ENCODE assay signal across 2 cellular contexts in the genomic region with DNA sequence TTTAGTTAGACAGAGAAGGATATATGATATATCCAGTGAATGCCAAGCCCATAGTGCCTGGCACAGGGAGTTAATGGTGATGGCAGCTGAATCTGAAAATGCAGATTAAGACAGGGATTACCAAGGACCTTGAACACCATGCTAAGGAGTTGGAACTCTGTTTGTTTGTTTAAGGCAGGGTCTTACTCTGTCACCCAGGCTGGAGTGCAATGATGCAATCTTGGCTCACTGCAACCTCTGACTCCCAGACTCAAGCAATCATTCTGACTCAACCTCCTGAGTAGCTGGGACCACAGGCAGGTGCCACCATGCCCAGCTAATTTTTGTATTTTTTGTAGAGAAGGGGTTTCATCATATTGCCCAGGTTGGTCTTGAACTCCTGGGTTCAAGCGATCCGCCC.
TF ChIP-seq lines count a peak whose summit lies in the region.

No MANE protein-coding gene starts in this region.

TF ChIP-seq in HEK293, 187 proteins besides CTCF, POLR2A, EP300 and RAD21 (continued from another document):
- TF ChIP-seq ZNF433 (tag by site-specific recombination; IDR thresholded peaks at IDR 0.05; ENCODE audit: low read depth) (no peak), ZFP41 (tag by site-specific recombination; IDR thresholded peaks at IDR 0.05; ENCODE audit: borderline replicate concordance) (no peak), SETDB1 (IDR thresholded peaks at IDR 0.05; ENCODE audit: insufficient read length, low read length) (peak; percentile 20), ZNF2 (tag by site-specific recombination; IDR thresholded peaks at IDR 0.05) (no peak), ZNF324 (tag by site-specific recombination; IDR thresholded peaks at IDR 0.05) (no peak), ZNF76 (tag by site-specific recombination; IDR thresholded peaks at IDR 0.05; ENCODE audit: borderline replicate concordance, low read depth) (no peak)
- TF ChIP-seq, protein P1, sequence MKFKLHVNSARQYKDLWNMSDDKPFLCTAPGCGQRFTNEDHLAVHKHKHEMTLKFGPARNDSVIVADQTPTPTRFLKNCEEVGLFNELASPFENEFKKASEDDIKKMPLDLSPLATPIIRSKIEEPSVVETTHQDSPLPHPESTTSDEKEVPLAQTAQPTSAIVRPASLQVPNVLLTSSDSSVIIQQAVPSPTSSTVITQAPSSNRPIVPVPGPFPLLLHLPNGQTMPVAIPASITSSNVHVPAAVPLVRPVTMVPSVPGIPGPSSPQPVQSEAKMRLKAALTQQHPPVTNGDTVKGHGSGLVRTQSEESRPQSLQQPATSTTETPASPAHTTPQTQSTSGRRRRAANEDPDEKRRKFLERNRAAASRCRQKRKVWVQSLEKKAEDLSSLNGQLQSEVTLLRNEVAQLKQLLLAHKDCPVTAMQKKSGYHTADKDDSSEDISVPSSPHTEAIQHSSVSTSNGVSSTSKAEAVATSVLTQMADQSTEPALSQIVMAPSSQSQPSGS (tag by site-specific recombination; IDR thresholded peaks at IDR 0.05; ENCODE audit: low read depth), result peak; percentile 47; the same call in 1 of the 2 replicates

TF ChIP-seq in HepG2, 621 proteins besides CTCF, POLR2A, EP300 and RAD21 (continued from another document):
- TF ChIP-seq, protein P2, sequence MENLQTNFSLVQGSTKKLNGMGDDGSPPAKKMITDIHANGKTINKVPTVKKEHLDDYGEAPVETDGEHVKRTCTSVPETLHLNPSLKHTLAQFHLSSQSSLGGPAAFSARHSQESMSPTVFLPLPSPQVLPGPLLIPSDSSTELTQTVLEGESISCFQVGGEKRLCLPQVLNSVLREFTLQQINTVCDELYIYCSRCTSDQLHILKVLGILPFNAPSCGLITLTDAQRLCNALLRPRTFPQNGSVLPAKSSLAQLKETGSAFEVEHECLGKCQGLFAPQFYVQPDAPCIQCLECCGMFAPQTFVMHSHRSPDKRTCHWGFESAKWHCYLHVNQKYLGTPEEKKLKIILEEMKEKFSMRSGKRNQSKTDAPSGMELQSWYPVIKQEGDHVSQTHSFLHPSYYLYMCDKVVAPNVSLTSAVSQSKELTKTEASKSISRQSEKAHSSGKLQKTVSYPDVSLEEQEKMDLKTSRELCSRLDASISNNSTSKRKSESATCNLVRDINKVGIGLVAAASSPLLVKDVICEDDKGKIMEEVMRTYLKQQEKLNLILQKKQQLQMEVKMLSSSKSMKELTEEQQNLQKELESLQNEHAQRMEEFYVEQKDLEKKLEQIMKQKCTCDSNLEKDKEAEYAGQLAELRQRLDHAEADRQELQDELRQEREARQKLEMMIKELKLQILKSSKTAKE (CRISPR knock-in tag; IDR thresholded peaks at IDR 0.05; ENCODE audit: borderline replicate concordance), result peak; percentile 23; the same call in 1 of the 2 replicates
- no peak for TF ChIP-seq FOXP1 (IDR thresholded peaks at IDR 0.05)
- TF ChIP-seq FOXP1 (CRISPR knock-in tag; IDR thresholded peaks at IDR 0.05), result peak; percentile 39; the same call in 1 of the 2 replicates
- peak; percentile 43; the same call in 1 of the 2 replicates for TF ChIP-seq HDAC2 (CRISPR knock-in tag; IDR thresholded peaks at IDR 0.05)
- TF ChIP-seq SOX5 (CRISPR knock-in tag; IDR thresholded peaks at IDR 0.05; ENCODE audit: borderline replicate concordance), result peak; percentile 27; the same call in 1 of the 2 replicates
- TF ChIP-seq GABPB1 (CRISPR knock-in tag; IDR thresholded peaks at IDR 0.05), result peak; percentile 28; the same call in 1 of the 2 replicates
- TF ChIP-seq, protein P3, sequence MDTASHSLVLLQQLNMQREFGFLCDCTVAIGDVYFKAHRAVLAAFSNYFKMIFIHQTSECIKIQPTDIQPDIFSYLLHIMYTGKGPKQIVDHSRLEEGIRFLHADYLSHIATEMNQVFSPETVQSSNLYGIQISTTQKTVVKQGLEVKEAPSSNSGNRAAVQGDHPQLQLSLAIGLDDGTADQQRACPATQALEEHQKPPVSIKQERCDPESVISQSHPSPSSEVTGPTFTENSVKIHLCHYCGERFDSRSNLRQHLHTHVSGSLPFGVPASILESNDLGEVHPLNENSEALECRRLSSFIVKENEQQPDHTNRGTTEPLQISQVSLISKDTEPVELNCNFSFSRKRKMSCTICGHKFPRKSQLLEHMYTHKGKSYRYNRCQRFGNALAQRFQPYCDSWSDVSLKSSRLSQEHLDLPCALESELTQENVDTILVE (CRISPR knock-in tag; IDR thresholded peaks at IDR 0.05), result 0 out of 2 replicates have a peak, but pooled peaks have one; percentile 31
- TF ChIP-seq ZNF224 (CRISPR knock-in tag; IDR thresholded peaks at IDR 0.05), result no peak
- no peak for TF ChIP-seq SOX13 (IDR thresholded peaks at IDR 0.05)
- peak in 1 of 2 experiments; percentile 41; a peak in 2 of 4 replicates for TF ChIP-seq SOX13 (CRISPR knock-in tag; conservative IDR thresholded peaks at IDR 0.05 in 1 of 2, IDR thresholded peaks at IDR 0.05 in 1 of 2)
- TF ChIP-seq, protein P4, sequence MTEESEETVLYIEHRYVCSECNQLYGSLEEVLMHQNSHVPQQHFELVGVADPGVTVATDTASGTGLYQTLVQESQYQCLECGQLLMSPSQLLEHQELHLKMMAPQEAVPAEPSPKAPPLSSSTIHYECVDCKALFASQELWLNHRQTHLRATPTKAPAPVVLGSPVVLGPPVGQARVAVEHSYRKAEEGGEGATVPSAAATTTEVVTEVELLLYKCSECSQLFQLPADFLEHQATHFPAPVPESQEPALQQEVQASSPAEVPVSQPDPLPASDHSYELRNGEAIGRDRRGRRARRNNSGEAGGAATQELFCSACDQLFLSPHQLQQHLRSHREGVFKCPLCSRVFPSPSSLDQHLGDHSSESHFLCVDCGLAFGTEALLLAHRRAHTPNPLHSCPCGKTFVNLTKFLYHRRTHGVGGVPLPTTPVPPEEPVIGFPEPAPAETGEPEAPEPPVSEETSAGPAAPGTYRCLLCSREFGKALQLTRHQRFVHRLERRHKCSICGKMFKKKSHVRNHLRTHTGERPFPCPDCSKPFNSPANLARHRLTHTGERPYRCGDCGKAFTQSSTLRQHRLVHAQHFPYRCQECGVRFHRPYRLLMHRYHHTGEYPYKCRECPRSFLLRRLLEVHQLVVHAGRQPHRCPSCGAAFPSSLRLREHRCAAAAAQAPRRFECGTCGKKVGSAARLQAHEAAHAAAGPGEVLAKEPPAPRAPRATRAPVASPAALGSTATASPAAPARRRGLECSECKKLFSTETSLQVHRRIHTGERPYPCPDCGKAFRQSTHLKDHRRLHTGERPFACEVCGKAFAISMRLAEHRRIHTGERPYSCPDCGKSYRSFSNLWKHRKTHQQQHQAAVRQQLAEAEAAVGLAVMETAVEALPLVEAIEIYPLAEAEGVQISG (CRISPR knock-in tag; IDR thresholded peaks at IDR 0.05), result 0 out of 2 replicates have a peak, but pooled peaks have one; percentile 32
- no peak for TF ChIP-seq MBNL3 (CRISPR knock-in tag; conservative IDR thresholded peaks at IDR 0.05)
